ENCODE assay signal across 8 cellular contexts in the genomic region with DNA sequence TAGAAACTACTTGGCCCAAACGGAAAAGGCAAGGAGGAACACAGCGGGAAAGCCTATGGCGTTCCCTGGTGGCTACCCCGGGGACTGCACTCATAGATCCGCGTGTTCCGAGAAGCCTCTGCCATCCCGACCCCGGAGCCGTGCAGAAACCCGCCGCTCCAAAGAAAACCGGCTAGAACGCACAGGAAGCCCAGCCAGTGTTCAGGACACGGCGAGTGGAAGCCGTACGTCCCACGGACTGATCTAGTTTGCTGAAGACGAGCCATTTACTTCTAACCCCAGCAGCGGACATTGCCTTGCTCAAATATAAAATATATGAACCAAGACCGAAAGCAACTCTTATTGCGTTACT.
DNase-seq lines count a peak whose midpoint lies in the region; ATAC-seq, FAIRE-seq and TF ChIP-seq lines count a peak whose summit lies in the region.
"Not testable (repeated sequence)": the region's sequence is repeated elsewhere in the genome, so short reads cannot be mapped to it uniquely, and the experiment has no call there.

No MANE protein-coding gene starts in this region.

- not testable (repeated sequence) for H3K4me1 Mint-ChIP-seq in activated CD4-positive, alpha-beta T cell treated with anti-CD3 and anti-CD28 coated beads for 36 hours; activated naive CD8-positive, alpha-beta T cell treated with anti-CD3 and anti-CD28 coated beads, Interleukin-2, amount 50 U/mL, for 24 hours; stimulated activated naive CD8-positive, alpha-beta T cell treated with anti-CD3 and anti-CD28 coated beads, Interleukin-15, Interleukin-2, amounts not matched to agents 100 ng/mL and 50 ng/mL, for 24 hours (ENCODE audit: low read depth)

- not testable (repeated sequence) for H3K36me3 ChIP-seq in BJ (ENCODE audit: control insufficient read depth, insufficient read depth, low read length); keratinocyte (ENCODE audit: control insufficient read depth in 2 of 2, extremely low read depth in 1 of 2, insufficient read depth in 2 of 2, low read length in 2 of 2); psoas muscle (ENCODE audit: insufficient read depth in 1 of 2, low read depth in 1 of 2)

- 0 to 1% (median 0%) methylated on average over 16 to 18 of the region's 23 CpGs for WGBS in psoas muscle, 3 donors

- not testable (repeated sequence) for H3K36me3 Mint-ChIP-seq in activated CD4-positive, alpha-beta T cell treated with anti-CD3 and anti-CD28 coated beads for 36 hours (ENCODE audit: low read depth); activated naive CD8-positive, alpha-beta T cell treated with anti-CD3 and anti-CD28 coated beads, Interleukin-2, amount 50 U/mL, for 24 hours (ENCODE audit: low read depth); stimulated activated naive CD8-positive, alpha-beta T cell treated with anti-CD3 and anti-CD28 coated beads, Interleukin-15, Interleukin-2, amounts not matched to agents 100 ng/mL and 50 ng/mL, for 24 hours (ENCODE audit: low read depth)

- not testable (repeated sequence) for FAIRE-seq in keratinocyte (lab: Jason Lieb, UNC)

- not testable (repeated sequence) for ATAC-seq in activated CD4-positive, alpha-beta T cell treated with anti-CD3 and anti-CD28 coated beads for 36 hours; activated naive CD8-positive, alpha-beta T cell treated with anti-CD3 and anti-CD28 coated beads, Interleukin-2, amount 50 U/mL, for 24 hours; psoas muscle

- not testable (repeated sequence) for TF ChIP-seq POLR2A in erythroblast (IDR thresholded peaks at IDR 0.05; ENCODE audit: low read length)

- peak overlapping the region; percentile 84 for H3K27ac Mint-ChIP-seq in activated CD4-positive, alpha-beta T cell treated with anti-CD3 and anti-CD28 coated beads for 36 hours
- not testable (repeated sequence) for H3K27ac Mint-ChIP-seq in activated naive CD8-positive, alpha-beta T cell treated with anti-CD3 and anti-CD28 coated beads, Interleukin-2, amount 50 U/mL, for 24 hours
- H3K27ac Mint-ChIP-seq in stimulated activated naive CD8-positive, alpha-beta T cell treated with anti-CD3 and anti-CD28 coated beads, Interleukin-15, Interleukin-2, amounts not matched to agents 100 ng/mL and 50 ng/mL, for 24 hours, result peak overlapping the region; percentile 58

- not testable (repeated sequence) for H3K9ac ChIP-seq in keratinocyte (ENCODE audit: control insufficient read depth, extremely low read depth, insufficient read depth, low read length)

- not testable (repeated sequence) for H3K27me3 Mint-ChIP-seq in activated CD4-positive, alpha-beta T cell treated with anti-CD3 and anti-CD28 coated beads for 36 hours; activated naive CD8-positive, alpha-beta T cell treated with anti-CD3 and anti-CD28 coated beads, Interleukin-2, amount 50 U/mL, for 24 hours; stimulated activated naive CD8-positive, alpha-beta T cell treated with anti-CD3 and anti-CD28 coated beads, Interleukin-15, Interleukin-2, amounts not matched to agents 100 ng/mL and 50 ng/mL, for 24 hours

- peak overlapping the region; percentile 37 for H3K4me3 ChIP-seq in BJ (ENCODE audit: low read depth, low read length)
- peak overlapping the region in 2 of 3 experiments; percentile 27 to 34 for H3K4me3 ChIP-seq in keratinocyte (ENCODE audit: control insufficient read depth in 2 of 3, extremely low read depth in 1 of 3, insufficient read depth in 2 of 3, low read depth in 1 of 3, low read length in 3 of 3)
- H3K4me3 ChIP-seq in psoas muscle, result peak overlapping the region; percentile 62

- not testable (repeated sequence) for H3K9me1 ChIP-seq in keratinocyte (ENCODE audit: control insufficient read depth, extremely low read depth, insufficient read depth, low read length)

- H3K27ac ChIP-seq in keratinocyte (ENCODE audit: control insufficient read depth, insufficient read depth, low read length); psoas muscle: not testable (repeated sequence)

- intact Hi-C loops in activated CD4-positive, alpha-beta T cell treated with anti-CD3 and anti-CD28 coated beads for 36 hours (cut with DNase I, micrococcal nuclease); psoas muscle (cut with DNase I): not testable (repeated sequence)

- CTCF ChIA-PET in BJ (lab: Yijun Ruan, JAX); activated CD4-positive, alpha-beta T cell treated with anti-CD3 and anti-CD28 coated beads for 36 hours (lab: Charles Lee): not testable (repeated sequence)

- not testable (repeated sequence) for H3K9me3 Mint-ChIP-seq in activated CD4-positive, alpha-beta T cell treated with anti-CD3 and anti-CD28 coated beads for 36 hours (ENCODE audit: low read depth); activated naive CD8-positive, alpha-beta T cell treated with anti-CD3 and anti-CD28 coated beads, Interleukin-2, amount 50 U/mL, for 24 hours; stimulated activated naive CD8-positive, alpha-beta T cell treated with anti-CD3 and anti-CD28 coated beads, Interleukin-15, Interleukin-2, amounts not matched to agents 100 ng/mL and 50 ng/mL, for 24 hours

- H3K4me3 Mint-ChIP-seq in activated CD4-positive, alpha-beta T cell treated with anti-CD3 and anti-CD28 coated beads for 36 hours, result peak overlapping the region; percentile 65
- H3K4me3 Mint-ChIP-seq in activated naive CD8-positive, alpha-beta T cell treated with anti-CD3 and anti-CD28 coated beads, Interleukin-2, amount 50 U/mL, for 24 hours, result peak overlapping the region; percentile 76
- peak overlapping the region; percentile 72 for H3K4me3 Mint-ChIP-seq in stimulated activated naive CD8-positive, alpha-beta T cell treated with anti-CD3 and anti-CD28 coated beads, Interleukin-15, Interleukin-2, amounts not matched to agents 100 ng/mL and 50 ng/mL, for 24 hours

- H3K9me3 ChIP-seq in keratinocyte (ENCODE audit: control insufficient read depth, low read depth, low read length); psoas muscle: not testable (repeated sequence)

- not testable (repeated sequence) for H3K79me2 ChIP-seq in keratinocyte (ENCODE audit: control insufficient read depth, insufficient read depth, low read length)

- TF ChIP-seq CTCF in BJ (IDR thresholded peaks at IDR 0.05; ENCODE audit: insufficient read depth, low read depth, low read length); keratinocyte (optimal IDR thresholded peaks at IDR 0.05 in 1 of 3, IDR thresholded peaks at IDR 0.05 in 1 of 3, conservative IDR thresholded peaks at IDR 0.05 in 1 of 3; ENCODE audit: extremely low read depth in 1 of 3, insufficient read depth in 2 of 3, low read length in 3 of 3): not testable (repeated sequence)
- TF ChIP-seq CTCF in psoas muscle (IDR thresholded peaks at IDR 0.05), result peak; percentile 15

- not testable (repeated sequence) for H3K27me3 ChIP-seq in BJ (ENCODE audit: control insufficient read depth, insufficient read depth, low read length); keratinocyte (ENCODE audit: control insufficient read depth, extremely low read depth, insufficient read depth, low read length); psoas muscle (ENCODE audit: insufficient read depth in 3 of 3, low read length in 2 of 3)

- peak overlapping the region; percentile 37 for H3K4me2 ChIP-seq in keratinocyte (ENCODE audit: control insufficient read depth, extremely low read depth, insufficient read depth, low read depth, low read length)

- not testable (repeated sequence) for H3K4me1 ChIP-seq in keratinocyte (ENCODE audit: control insufficient read depth, extremely low read depth, insufficient read depth, low read length); psoas muscle

- dilution Hi-C loops in keratinocyte (cut with MboI; ENCODE audit: extremely low pct_ligation_motif_present, low sequenced_read_pairs), result not testable (repeated sequence)

- H4K20me1 ChIP-seq in keratinocyte (ENCODE audit: control insufficient read depth, extremely low read depth, insufficient read depth, low read length), result not testable (repeated sequence)

- POLR2A ChIA-PET in BJ (lab: Charles Lee); activated CD4-positive, alpha-beta T cell treated with anti-CD3 and anti-CD28 coated beads for 36 hours (lab: Charles Lee): not testable (repeated sequence)

- not testable (repeated sequence) for DNase-seq in BJ (ENCODE audit: low read depth); keratinocyte (ENCODE audit: low read depth, low spot score)
- DNase-seq in LHCN-M2 (ENCODE audit: low read depth) (peak; percentile 26), erythroblast (lab: John Stamatoyannopoulos, UW) (peak; percentile 5 to 35), psoas muscle (peak; percentile 30 to 49)
- DNase-seq in activated CD4-positive, alpha-beta T cell treated with anti-CD3 and anti-CD28 coated beads for 36 hours, result peak; percentile 34
- peak; percentile 20 for DNase-seq in activated naive CD8-positive, alpha-beta T cell treated with anti-CD3 and anti-CD28 coated beads, Interleukin-2, amount 50 U/mL, for 24 hours

- peak overlapping the region; percentile 74 for H2AFZ ChIP-seq in keratinocyte (ENCODE audit: control insufficient read depth, low read length)
